In genomic region chr18:3179430-3180089, GRCh38 we compare ENCODE assay signal across 8 cellular contexts. TPM values are rescaled to one million over a fixed set of nuclear protein-coding genes. Genes with fewer than 3 reads are reported as not detected.
A peak's percentile ranks its signal among the peaks of the same experiment; 100 is the strongest.
DNase-seq lines count a peak whose midpoint lies in the region; ATAC-seq and TF ChIP-seq lines count a peak whose summit lies in the region.

No MANE protein-coding gene starts in this region.

- H3K27me3 Mint-ChIP-seq in T-helper 17 cell = no peaks in the 10 kb centered on the region
- no peaks in the 10 kb centered on the region for H3K27me3 Mint-ChIP-seq in activated T-cell treated with anti-CD3 and anti-CD28 coated beads, Interleukin-2, amount 50 U/mL, for 4 hours (ENCODE audit: low read depth)

- peaks cover 2% of the 10 kb centered on the region for H3K36me3 Mint-ChIP-seq in T-helper 17 cell (ENCODE audit: low read depth)
- no peaks in the 10 kb centered on the region for H3K36me3 Mint-ChIP-seq in stimulated activated effector memory CD8-positive, alpha-beta T cell treated with anti-CD3 and anti-CD28 coated beads, Interleukin-12 subunit alpha, Interleukin-12 subunit beta, amount 100 ng/mL, for 72 hours
- no peaks in the 10 kb centered on the region for H3K36me3 Mint-ChIP-seq in activated T-cell treated with anti-CD3 and anti-CD28 coated beads, Interleukin-2, amount 50 U/mL, for 4 hours (ENCODE audit: insufficient read depth)

- H3K9me3 Mint-ChIP-seq in stimulated activated effector memory CD8-positive, alpha-beta T cell treated with anti-CD3 and anti-CD28 coated beads, Interleukin-12 subunit alpha, Interleukin-12 subunit beta, amount 100 ng/mL, for 72 hours = no peaks in the 10 kb centered on the region
- no peaks in the 10 kb centered on the region for H3K9me3 Mint-ChIP-seq in activated T-cell treated with anti-CD3 and anti-CD28 coated beads, Interleukin-2, amount 50 U/mL, for 4 hours

- H3K36me3 ChIP-seq in heart left ventricle = peaks cover 0 to 58% (median 14%) of the 10 kb centered on the region in 9 donors
- H3K36me3 ChIP-seq in thyroid gland = no peaks in the 10 kb centered on the region

- intact Hi-C loops in heart left ventricle (cut with DNase I) (loop anchor here in 5 of 10 donors (5.0 to 10.0 kb wide), 4 partner anchors 38 to 68 kb away; partner anchors contain the start of genes MYL12A (in 2 of the 5) and MYOM1 (in 1 of the 5)), cardiac septum (cut with DNase I) (no loop called here), thyroid gland (cut with DNase I) (no loop called here)

- no peak overlapping the region for H3K4me3 ChIP-seq in heart left ventricle
- no peak overlapping the region for H3K4me3 ChIP-seq in thyroid gland (replicated peaks in 1 of 3)

- H3K27ac ChIP-seq in heart left ventricle (peak overlapping the region in 10 of 12 donors; percentile 11 to 74 (median 54)), thyroid gland (no peak overlapping the region)

- TF ChIP-seq CTCF in heart left ventricle (IDR thresholded peaks at IDR 0.05) (no peak), thyroid gland (IDR thresholded peaks at IDR 0.05) (no peak)

- no peaks in the 10 kb centered on the region for H3K9me3 ChIP-seq in heart left ventricle
- H3K9me3 ChIP-seq in T-helper 17 cell (ENCODE audit: control insufficient read depth, low read length, poor library complexity, severe bottlenecking) = no peaks in the 10 kb centered on the region
- H3K9me3 ChIP-seq in thyroid gland = no peaks in the 10 kb centered on the region

- no peaks in the 10 kb centered on the region for H3K27me3 ChIP-seq in heart left ventricle
- no peaks in the 10 kb centered on the region for H3K27me3 ChIP-seq in thyroid gland

- peaks cover 0 to 48% (median 14%) of the 10 kb centered on the region in 12 donors for H3K4me1 ChIP-seq in heart left ventricle
- H3K4me1 ChIP-seq in thyroid gland = no peaks in the 10 kb centered on the region

- ATAC-seq in heart left ventricle (peak in 2 of 4 donors; percentile 15 to 21), HG03135 (IDR thresholded peaks at IDR 0.05; ENCODE audit: unreplicated experiment) (peak; percentile 42), T-helper 17 cell (no peak)
- ATAC-seq in stimulated activated effector memory CD8-positive, alpha-beta T cell treated with anti-CD3 and anti-CD28 coated beads, Interleukin-12 subunit alpha, Interleukin-12 subunit beta, amount 100 ng/mL, for 72 hours = no peak
- ATAC-seq in activated T-cell treated with anti-CD3 and anti-CD28 coated beads, Interleukin-2, amount 50 U/mL, for 4 hours = no peak

- WGBS in heart left ventricle, 4 donors = 41 to 54% (median 46%) methylated on average over 10 of the region's 10 CpGs
- 77 to 80% methylated on average over 10 of the region's 10 CpGs for WGBS in thyroid gland, 2 donors

- H3K27ac Mint-ChIP-seq in T-helper 17 cell = peak overlapping the region; percentile 29
- H3K27ac Mint-ChIP-seq in stimulated activated effector memory CD8-positive, alpha-beta T cell treated with anti-CD3 and anti-CD28 coated beads, Interleukin-12 subunit alpha, Interleukin-12 subunit beta, amount 100 ng/mL, for 72 hours = no peak overlapping the region

- H3K4me3 Mint-ChIP-seq in T-helper 17 cell = no peak overlapping the region
- no peak overlapping the region for H3K4me3 Mint-ChIP-seq in stimulated activated effector memory CD8-positive, alpha-beta T cell treated with anti-CD3 and anti-CD28 coated beads, Interleukin-12 subunit alpha, Interleukin-12 subunit beta, amount 100 ng/mL, for 72 hours
- no peak overlapping the region for H3K4me3 Mint-ChIP-seq in activated T-cell treated with anti-CD3 and anti-CD28 coated beads, Interleukin-2, amount 50 U/mL, for 4 hours

- no peak for TF ChIP-seq POLR2A in heart left ventricle (IDR thresholded peaks at IDR 0.05)
- TF ChIP-seq POLR2A in thyroid gland (IDR thresholded peaks at IDR 0.05) = no peak

- DNase-seq in heart left ventricle (no peak), cardiac septum (ENCODE audit: low spot score) (no peak), T-helper 17 cell (no peak), thyroid gland (no peak), midbrain (lab: John Stamatoyannopoulos, UW) (no peak)
- no peak for DNase-seq in stimulated activated effector memory CD8-positive, alpha-beta T cell treated with anti-CD3 and anti-CD28 coated beads, Interleukin-12 subunit alpha, Interleukin-12 subunit beta, amount 100 ng/mL, for 72 hours (ENCODE audit: low spot score in 2 of 2)
- no peak for DNase-seq in activated T-cell treated with anti-CD3 and anti-CD28 coated beads, Interleukin-2, amount 50 U/mL, for 4 hours

- no peaks in the 10 kb centered on the region for H3K4me1 Mint-ChIP-seq in T-helper 17 cell
- H3K4me1 Mint-ChIP-seq in stimulated activated effector memory CD8-positive, alpha-beta T cell treated with anti-CD3 and anti-CD28 coated beads, Interleukin-12 subunit alpha, Interleukin-12 subunit beta, amount 100 ng/mL, for 72 hours = no peaks in the 10 kb centered on the region
- peaks cover 2% of the 10 kb centered on the region for H3K4me1 Mint-ChIP-seq in activated T-cell treated with anti-CD3 and anti-CD28 coated beads, Interleukin-2, amount 50 U/mL, for 4 hours (ENCODE audit: low read depth)

RNA-seq across cellular contexts. Expression of gene MYOM1, which starts 40.2 kb away (rescaled TPM):
- total RNA-seq in heart left ventricle (1,000 to 10,000 TPM in 4 of 9 donors, 100 to 1,000 TPM in 5; 393 to 1,344 (median 852) TPM), cardiac septum (878 TPM), T-helper 17 cell (1 to 10 TPM in 1 of 2 donors, under 1 TPM in 1; 0.92 to 3.2 TPM), thyroid gland (1 to 10 TPM; 2.3 to 3.1 (median 3.1) TPM)
- 100 to 1,000 TPM; 112 to 262 TPM for polyA plus RNA-seq in heart left ventricle
- under 1 TPM; 0.16 to 0.42 (median 0.25) TPM for total RNA-seq in activated T-cell treated with anti-CD3 and anti-CD28 coated beads, Interleukin-2, amount 50 U/mL, for 4 hours

Comparison
In these comparisons a context has a peak if more than half of its experiments do, and no peak if none do; other contexts are left out.
1. H3K27ac ChIP-seq: peak in heart left ventricle (10 of 12); none in thyroid gland (0 of 3).
2. RNA of gene MYOM1, which starts 40.2 kb away (total RNA-seq): 878 TPM in cardiac septum (single experiment) and 393 to 1,344 TPM in heart left ventricle; 0.92 to 3.2 TPM in T-helper 17 cell, 2.3 to 3.1 TPM in thyroid gland and 0.16 to 0.42 TPM in activated T-cell treated with anti-CD3 and anti-CD28 coated beads, Interleukin-2, amount 50 U/mL, for 4 hours; every median in the first group is over 10 times any median in the second.